Comparison of ENCODE assay signal across 5 cellular contexts in the genomic region with DNA sequence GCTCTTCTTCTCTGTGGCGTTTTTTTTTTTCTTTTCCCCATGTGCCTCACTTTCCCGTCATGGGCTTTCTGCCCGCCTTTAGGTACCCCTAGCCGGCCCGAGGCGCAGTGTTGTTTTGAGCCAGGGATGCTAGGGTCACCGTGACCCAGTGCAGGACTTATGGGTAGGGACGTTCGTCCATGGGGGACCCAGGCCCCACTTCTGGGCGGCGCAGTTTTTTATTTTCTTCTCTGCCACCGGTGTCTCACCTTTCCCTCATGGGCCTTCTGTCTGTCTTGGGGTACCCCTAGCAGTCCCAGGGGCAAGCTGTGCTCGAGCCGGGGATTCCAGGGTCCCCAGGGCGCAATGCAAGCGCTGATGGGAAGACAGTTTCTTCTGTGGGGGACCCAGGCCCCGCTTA.
DNase-seq lines count a peak whose midpoint lies in the region; ATAC-seq and TF ChIP-seq lines count a peak whose summit lies in the region.
"Not testable (repeated sequence)": the region's sequence is repeated elsewhere in the genome, so short reads cannot be mapped to it uniquely, and the experiment has no call there.

No MANE protein-coding gene starts in this region.

- DNase-seq in BE2C (peak; percentile 3), left cardiac atrium (peak; percentile 6), left lung (peak; percentile 28 to 64), posterior vena cava (ENCODE audit: low spot score) (peak; percentile 22), suprapubic skin (ENCODE audit: low spot score in 2 of 2) (peak; percentile 34 to 65)

- H3K27ac ChIP-seq in left lung, suprapubic skin: not testable (repeated sequence)

- not testable (repeated sequence) for H3K4me1 ChIP-seq in BE2C, left lung, suprapubic skin

- not testable (repeated sequence) for ATAC-seq in left cardiac atrium, left lung

- not testable (repeated sequence) for H3K4me3 ChIP-seq in BE2C (ENCODE audit: low read depth, low read length); left lung; suprapubic skin

- intact Hi-C loops in left cardiac atrium (cut with DNase I); left lung (cut with DNase I); posterior vena cava (cut with DNase I): not testable (repeated sequence)

- H3K27me3 ChIP-seq in BE2C, left lung, suprapubic skin: not testable (repeated sequence)

- H3K9me3 ChIP-seq in BE2C, suprapubic skin: not testable (repeated sequence)
- peaks cover 0 to 20% of the 10 kb centered on the region in 2 donors for H3K9me3 ChIP-seq in left lung

- TF ChIP-seq POLR2A in suprapubic skin (IDR thresholded peaks at IDR 0.05), result not testable (repeated sequence)

- not testable (repeated sequence) for TF ChIP-seq CTCF in BE2C (IDR thresholded peaks at IDR 0.05; ENCODE audit: low read depth, low read length); left lung (IDR thresholded peaks at IDR 0.05); suprapubic skin (IDR thresholded peaks at IDR 0.05)

- not testable (repeated sequence) for H3K36me3 ChIP-seq in BE2C, left lung, suprapubic skin

- TF ChIP-seq EP300 in suprapubic skin (IDR thresholded peaks at IDR 0.05), result not testable (repeated sequence)

- WGBS in suprapubic skin, result 74% methylated on average over 3 of the region's 17 CpGs
